Comparison of ENCODE assay signal across 2 cellular contexts in genomic region chr16:11599579-11599978, GRCh38.
A peak's percentile ranks its signal among the peaks of the same experiment; 100 is the strongest.
TF ChIP-seq lines count a peak whose summit lies in the region.

No MANE protein-coding gene starts in this region.

TF ChIP-seq in IMR-90, 13 proteins besides CTCF, POLR2A, EP300 and RAD21:
- TF ChIP-seq MAZ (IDR thresholded peaks at IDR 0.05; ENCODE audit: borderline replicate concordance, low read depth, low read length) (no peak), NFE2L2 (IDR thresholded peaks at IDR 0.05; ENCODE audit: low read depth, low read length) (no peak), USF2 (IDR thresholded peaks at IDR 0.05; ENCODE audit: low read depth, low read length) (no peak), FOS (IDR thresholded peaks at IDR 0.05; ENCODE audit: low read depth, low read length) (no peak), SMC3 (IDR thresholded peaks at IDR 0.05; ENCODE audit: low read depth, low read length) (no peak), RCOR1 (IDR thresholded peaks at IDR 0.05; ENCODE audit: insufficient replicate concordance, low read length) (no peak), MXI1 (IDR thresholded peaks at IDR 0.05; ENCODE audit: borderline replicate concordance, low read depth, low read length) (no peak)

TF ChIP-seq in H1, 55 proteins besides CTCF, POLR2A, EP300 and RAD21:
- TF ChIP-seq RNF2 (IDR thresholded peaks at IDR 0.05; ENCODE audit: borderline replicate concordance, low read depth, low read length, missing control alignments, poor library complexity, severe bottlenecking) (no peak), KDM1A (IDR thresholded peaks at IDR 0.05; ENCODE audit: borderline replicate concordance, low read length) (peak; percentile 78), NANOG (IDR thresholded peaks at IDR 0.05; ENCODE audit: insufficient read depth, low read depth, low read length, poor library complexity, severe bottlenecking) (no peak), EGR1 (IDR thresholded peaks at IDR 0.05; ENCODE audit: borderline replicate concordance, low read depth, low read length) (no peak), TAF7 (optimal IDR thresholded peaks at IDR 0.05; ENCODE audit: borderline replicate concordance, low read depth, low read length) (no peak), SRF (IDR thresholded peaks at IDR 0.05; ENCODE audit: low read depth, low read length) (no peak), CHD1 (IDR thresholded peaks at IDR 0.05; ENCODE audit: low read depth, low read length) (no peak), PHF8 (conservative IDR thresholded peaks at IDR 0.05; ENCODE audit: low read depth, low read length) (no peak), USF2 (IDR thresholded peaks at IDR 0.05; ENCODE audit: low read length) (no peak)
TF ChIP-seq in H1: peak in this region for 1.
